Comparison of ENCODE assay signal across 20 cellular contexts in genomic region chr12:83476006-83476405, GRCh38.
DNase-seq lines count a peak whose midpoint lies in the region; ATAC-seq, FAIRE-seq and TF ChIP-seq lines count a peak whose summit lies in the region.
"Had no signal": no experiment of that assay in that cellular context is flagged by ENCODE, and none has a peak within 500 bp of the region (broad histone marks: within the 10 kb centered on the region; RNA-seq: fewer than 3 reads in every experiment).

No MANE protein-coding gene starts in this region.

- H3K4me2 ChIP-seq in A549 = no peak overlapping the region
- H3K4me2 ChIP-seq: BLaER1 had no signal

- intact Hi-C loops in Right ventricle myocardium superior (cut with DNase I) = no loop called here

- no peak for TF ChIP-seq RAD21 in A549 (conservative IDR thresholded peaks at IDR 0.05 in 1 of 2, IDR thresholded peaks at IDR 0.05 in 1 of 2)

- ATAC-seq in Right ventricle myocardium superior (ENCODE audit: poor library complexity) = no peak
- no peak for ATAC-seq in A549
- peak; percentile 73 for ATAC-seq in left lobe of liver

- POLR2A ChIA-PET in A549 (lab: Yijun Ruan, JAX) = no interaction called here

- H3K4me3 ChIP-seq in cardiac muscle cell (no peak overlapping the region), A549 (no peak overlapping the region)
- H3K4me3 ChIP-seq: BLaER1, HAP-1 had no signal

- peaks cover 53% of the 10 kb centered on the region for H3K4me1 ChIP-seq in cardiac muscle cell (ENCODE audit: low read depth)
- H3K4me1 ChIP-seq in A549 = no peaks in the 10 kb centered on the region
- H3K4me1 ChIP-seq: BLaER1, HAP-1 had no signal

- CTCF ChIA-PET in A549 (lab: Yijun Ruan, JAX) = no interaction called here

- DNase-seq in cardiac muscle cell (ENCODE audit: low read depth in 1 of 2, low spot score in 1 of 2) (no peak), Right ventricle myocardium superior (no peak), A549 (ENCODE audit: low read depth in 1 of 2, low spot score in 1 of 2) (no peak), left lobe of liver (ENCODE audit: low spot score) (no peak), RCC 7860 (ENCODE audit: low spot score) (no peak)
- no peak for DNase-seq in activated T-cell treated with anti-CD3 and anti-CD28 coated beads, Interleukin-2, amount 50 U/mL, for 1 hour
- no peak for DNase-seq in activated CD8-positive, alpha-beta memory T cell treated with anti-CD3 and anti-CD28 coated beads, Interleukin-2, amount 50 U/mL, for 4 hours
- DNase-seq: CD4-positive, CD25-positive, alpha-beta regulatory T cell; CD8-positive, alpha-beta memory T cell; DMS 273 treated with DMSO at 0.1 percent for 48 hours; DND-41; GOT3; HFFc6 had no signal

- H3K27me3 ChIP-seq in cardiac muscle cell = no peaks in the 10 kb centered on the region
- H3K27me3 ChIP-seq: BLaER1 had no signal

- TF ChIP-seq EP300 in A549 (IDR thresholded peaks at IDR 0.05) = no peak

- H3K36me3 ChIP-seq in cardiac muscle cell = no peaks in the 10 kb centered on the region
- H3K36me3 ChIP-seq: BLaER1, HAP-1 had no signal

- FAIRE-seq in A549 (lab: Jason Lieb, UNC) = no peak
- FAIRE-seq in RCC 7860 (lab: Jason Lieb, UNC) = no peak
- FAIRE-seq: D721Med, G401.6, GM12892, H54 had no signal

- TF ChIP-seq POLR2A in A549 (IDR thresholded peaks at IDR 0.05; ENCODE audit: low read length) = no peak

- H3K27ac ChIP-seq in cardiac muscle cell (peak overlapping the region; percentile 89), A549 (no peak overlapping the region)
- H3K27ac ChIP-seq: BLaER1, C4-2B had no signal

- TF ChIP-seq CTCF in cardiac muscle cell (IDR thresholded peaks at IDR 0.05; ENCODE audit: low read depth, low read length) (no peak), A549 (IDR thresholded peaks at IDR 0.05) (no peak)

- no peaks in the 10 kb centered on the region for H3K9me3 ChIP-seq in cardiac muscle cell (ENCODE audit: low read depth)
- no peaks in the 10 kb centered on the region; the same call in 2 of the 3 replicates for H3K9me3 ChIP-seq in A549
- H3K9me3 ChIP-seq: BLaER1, HAP-1 had no signal

- 68% methylated on average over 1 of the region's 1 CpG for WGBS in A549 (ENCODE audit: missing lambda C conversion rate)

TF ChIP-seq in A549, 52 proteins besides CTCF, POLR2A, EP300 and RAD21:
- TF ChIP-seq ESRRA (IDR thresholded peaks at IDR 0.05; ENCODE audit: borderline replicate concordance, low read length) (no peak), MAFK (IDR thresholded peaks at IDR 0.05; ENCODE audit: partially characterized antibody) (peak; percentile 19)
